Comparison of ENCODE assay signal across 13 cellular contexts in the genomic region with DNA sequence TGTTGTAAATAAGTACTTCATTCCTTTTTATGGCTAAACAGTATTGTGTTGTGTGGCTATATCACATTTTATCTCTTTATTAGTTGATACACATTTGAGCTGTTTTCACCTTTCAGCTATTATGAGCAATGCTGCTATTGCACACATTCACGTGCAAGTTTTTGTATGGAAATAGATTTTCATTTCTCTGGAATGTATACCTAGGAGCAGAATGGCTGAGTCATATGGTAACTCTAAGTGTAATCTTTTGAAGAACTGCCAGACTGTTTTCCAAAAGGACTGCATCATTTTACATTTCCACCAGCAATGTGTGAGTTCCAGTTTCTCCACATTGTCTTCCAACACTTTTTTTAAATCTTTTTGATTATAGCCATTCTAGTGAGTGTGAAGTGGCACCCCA.
DNase-seq lines count a peak whose midpoint lies in the region; TF ChIP-seq lines count a peak whose summit lies in the region.
"Had no signal": no experiment of that assay in that cellular context is flagged by ENCODE, and none has a peak within 500 bp of the region (broad histone marks: within the 10 kb centered on the region; RNA-seq: fewer than 3 reads in every experiment).

No MANE protein-coding gene starts in this region.

- H3K9me3 ChIP-seq in AG04450 (ENCODE audit: control insufficient read depth, insufficient read depth, low read length) (peaks cover 5% of the 10 kb centered on the region), testis (no peaks in the 10 kb centered on the region)
- H3K9me3 ChIP-seq: BLaER1 had no signal

- POLR2A ChIA-PET in AG04450 (lab: Yijun Ruan, JAX), result no interaction called here

- TF ChIP-seq CTCF in AG04450 (IDR thresholded peaks at IDR 0.05; ENCODE audit: low read depth, low read length) (no peak), testis (IDR thresholded peaks at IDR 0.05) (no peak)

- TF ChIP-seq POLR2A in testis (IDR thresholded peaks at IDR 0.05), result no peak

- peaks cover 11% of the 10 kb centered on the region for H3K4me1 ChIP-seq in testis
- H3K4me1 ChIP-seq: BLaER1 had no signal

- H3K4me3 ChIP-seq in AG04450 (ENCODE audit: low read depth, low read length) (no peak overlapping the region), testis (no peak overlapping the region)
- H3K4me3 ChIP-seq: BLaER1, SK-N-MC had no signal

- H3K27ac ChIP-seq in AG04450 (ENCODE audit: low read depth, low read length) (no peak overlapping the region), testis (no peak overlapping the region)
- H3K27ac ChIP-seq: BLaER1 had no signal

- intact Hi-C loops in testis (cut with DNase I; ENCODE audit: low total_unique reads), result no loop called here

- CTCF ChIA-PET in AG04450 (lab: Charles Lee), result interaction anchor here (0.6 kb wide), 1 partner anchor 372 kb away, joined by 7 read pairs; no protein-coding TSS in a partner anchor

- no peaks in the 10 kb centered on the region for H3K27me3 ChIP-seq in AG04450 (ENCODE audit: control insufficient read depth, insufficient read depth, low read length)
- H3K27me3 ChIP-seq in testis, result no peaks in the 10 kb centered on the region
- H3K27me3 ChIP-seq: BLaER1 had no signal

- DNase-seq in AG04450 (ENCODE audit: low read depth, low spot score) (peak; percentile 54), HS-5 (ENCODE audit: low read depth) (peak; percentile 88), amniotic stem cell (lab: John Stamatoyannopoulos, UW) (peak; percentile 62), glomerular visceral epithelial cell (ENCODE audit: extremely low spot score) (peak; percentile 59), testis (no peak), activated T-cell treated with anti-CD3 and anti-CD28 coated beads for 4 hours (no peak), NCI-H2081 treated with DMSO at 0.1 percent for 48 hours (lab: John Stamatoyannopoulos, UW) (no peak), NCI-H1930 (lab: John Stamatoyannopoulos, UW) (no peak)
- DNase-seq: activated T-cell treated with anti-CD3 and anti-CD28 coated beads, Interleukin-2, amount 50 U/mL, for 48 hours; NCI-H1092 treated with DMSO at 0.1 percent for 48 hours; NCI-H526 had no signal

- 90 to 91% methylated on average over 1 of the region's 1 CpG for WGBS in testis, 2 donors

- H3K36me3 ChIP-seq in testis (ENCODE audit: low read depth, missing control alignments), result no peaks in the 10 kb centered on the region
- H3K36me3 ChIP-seq: BLaER1 had no signal

Comparison
In these comparisons a context has a peak if more than half of its experiments do, and no peak if none do; other contexts are left out.
1. DNase-seq: peak in AG04450 (single experiment), HS-5 (single experiment), amniotic stem cell (single experiment) and glomerular visceral epithelial cell (single experiment); none in testis (single experiment), activated T-cell treated with anti-CD3 and anti-CD28 coated beads for 4 hours (single experiment), NCI-H2081 treated with DMSO at 0.1 percent for 48 hours (single experiment) and NCI-H1930 (0 of 2).